ENCODE assay signal across 1 cellular context in the genomic region with DNA sequence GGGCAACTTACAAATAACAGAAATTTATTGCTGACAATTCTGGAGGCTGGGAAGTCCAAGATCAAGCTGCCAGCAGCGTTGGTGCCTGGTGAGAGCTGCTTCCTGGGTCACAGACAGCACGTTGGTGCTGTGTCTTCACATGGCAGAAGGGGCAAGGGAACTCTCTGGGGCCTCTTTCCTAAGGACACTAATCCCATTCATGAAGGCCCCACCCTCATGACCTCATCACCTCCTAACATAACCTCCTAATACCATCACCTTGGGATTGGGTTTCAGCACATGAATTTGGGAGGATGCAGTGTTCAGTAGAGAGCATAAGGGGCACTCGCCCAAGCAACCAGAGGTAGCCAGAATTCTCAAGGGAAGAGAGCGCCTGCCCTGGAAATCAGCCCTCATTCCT.
TF ChIP-seq lines count a peak whose summit lies in the region.

No MANE protein-coding gene starts in this region.

TF ChIP-seq in HepG2, 621 proteins besides CTCF, POLR2A, EP300 and RAD21:
- TF ChIP-seq MYC (CRISPR knock-in tag; IDR thresholded peaks at IDR 0.05; ENCODE audit: borderline replicate concordance), result no peak
- TF ChIP-seq, protein P1, sequence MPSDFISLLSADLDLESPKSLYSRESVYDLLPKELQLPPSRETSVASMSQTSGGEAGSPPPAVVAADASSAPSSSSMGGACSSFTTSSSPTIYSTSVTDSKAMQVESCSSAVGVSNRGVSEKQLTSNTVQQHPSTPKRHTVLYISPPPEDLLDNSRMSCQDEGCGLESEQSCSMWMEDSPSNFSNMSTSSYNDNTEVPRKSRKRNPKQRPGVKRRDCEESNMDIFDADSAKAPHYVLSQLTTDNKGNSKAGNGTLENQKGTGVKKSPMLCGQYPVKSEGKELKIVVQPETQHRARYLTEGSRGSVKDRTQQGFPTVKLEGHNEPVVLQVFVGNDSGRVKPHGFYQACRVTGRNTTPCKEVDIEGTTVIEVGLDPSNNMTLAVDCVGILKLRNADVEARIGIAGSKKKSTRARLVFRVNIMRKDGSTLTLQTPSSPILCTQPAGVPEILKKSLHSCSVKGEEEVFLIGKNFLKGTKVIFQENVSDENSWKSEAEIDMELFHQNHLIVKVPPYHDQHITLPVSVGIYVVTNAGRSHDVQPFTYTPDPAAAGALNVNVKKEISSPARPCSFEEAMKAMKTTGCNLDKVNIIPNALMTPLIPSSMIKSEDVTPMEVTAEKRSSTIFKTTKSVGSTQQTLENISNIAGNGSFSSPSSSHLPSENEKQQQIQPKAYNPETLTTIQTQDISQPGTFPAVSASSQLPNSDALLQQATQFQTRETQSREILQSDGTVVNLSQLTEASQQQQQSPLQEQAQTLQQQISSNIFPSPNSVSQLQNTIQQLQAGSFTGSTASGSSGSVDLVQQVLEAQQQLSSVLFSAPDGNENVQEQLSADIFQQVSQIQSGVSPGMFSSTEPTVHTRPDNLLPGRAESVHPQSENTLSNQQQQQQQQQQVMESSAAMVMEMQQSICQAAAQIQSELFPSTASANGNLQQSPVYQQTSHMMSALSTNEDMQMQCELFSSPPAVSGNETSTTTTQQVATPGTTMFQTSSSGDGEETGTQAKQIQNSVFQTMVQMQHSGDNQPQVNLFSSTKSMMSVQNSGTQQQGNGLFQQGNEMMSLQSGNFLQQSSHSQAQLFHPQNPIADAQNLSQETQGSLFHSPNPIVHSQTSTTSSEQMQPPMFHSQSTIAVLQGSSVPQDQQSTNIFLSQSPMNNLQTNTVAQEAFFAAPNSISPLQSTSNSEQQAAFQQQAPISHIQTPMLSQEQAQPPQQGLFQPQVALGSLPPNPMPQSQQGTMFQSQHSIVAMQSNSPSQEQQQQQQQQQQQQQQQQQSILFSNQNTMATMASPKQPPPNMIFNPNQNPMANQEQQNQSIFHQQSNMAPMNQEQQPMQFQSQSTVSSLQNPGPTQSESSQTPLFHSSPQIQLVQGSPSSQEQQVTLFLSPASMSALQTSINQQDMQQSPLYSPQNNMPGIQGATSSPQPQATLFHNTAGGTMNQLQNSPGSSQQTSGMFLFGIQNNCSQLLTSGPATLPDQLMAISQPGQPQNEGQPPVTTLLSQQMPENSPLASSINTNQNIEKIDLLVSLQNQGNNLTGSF (CRISPR knock-in tag; IDR thresholded peaks at IDR 0.05), result no peak
- TF ChIP-seq NAIF1 (CRISPR knock-in tag; IDR thresholded peaks at IDR 0.05; ENCODE audit: borderline replicate concordance), result no peak
- TF ChIP-seq PHF20 (CRISPR knock-in tag; IDR thresholded peaks at IDR 0.05), result no peak
- TF ChIP-seq ZNF577 (CRISPR knock-in tag; IDR thresholded peaks at IDR 0.05; ENCODE audit: borderline replicate concordance, low read depth), result no peak
- 0 out of 2 replicates have a peak, but pooled peaks have one; percentile 29 for TF ChIP-seq ZMYM3 (CRISPR knock-in tag; IDR thresholded peaks at IDR 0.05)
- peak; percentile 99 for TF ChIP-seq ZNF264 (CRISPR knock-in tag; IDR thresholded peaks at IDR 0.05)
- TF ChIP-seq CCAR2 (optimal IDR thresholded peaks at IDR 0.05; ENCODE audit: low read depth, low read length), result no peak
- TF ChIP-seq ERF (CRISPR knock-in tag; IDR thresholded peaks at IDR 0.05), result no peak
- TF ChIP-seq KDM2A (CRISPR knock-in tag; IDR thresholded peaks at IDR 0.05; ENCODE audit: borderline replicate concordance, low read depth), result no peak
- no peak for TF ChIP-seq ZNF782 (CRISPR knock-in tag; IDR thresholded peaks at IDR 0.05; ENCODE audit: borderline replicate concordance)
- TF ChIP-seq ZFYVE20 (CRISPR knock-in tag; IDR thresholded peaks at IDR 0.05; ENCODE audit: borderline replicate concordance, low read depth), result no peak
- TF ChIP-seq ZNF780A (CRISPR knock-in tag; IDR thresholded peaks at IDR 0.05), result no peak
- no peak for TF ChIP-seq ZNF775 (CRISPR knock-in tag; IDR thresholded peaks at IDR 0.05; ENCODE audit: borderline replicate concordance)
- no peak for TF ChIP-seq SP4 (CRISPR knock-in tag; IDR thresholded peaks at IDR 0.05)
- 0 out of 2 replicates have a peak, but pooled peaks have one; percentile 68 for TF ChIP-seq ZNF564 (CRISPR knock-in tag; IDR thresholded peaks at IDR 0.05)
TF ChIP-seq in HepG2: peak in this region for 3.
